In genomic region chr2:73174941-73175662, GRCh38 we compare ENCODE assay signal across 8 cellular contexts. TPM values are rescaled to one million over a fixed set of nuclear protein-coding genes. Genes with fewer than 3 reads are reported as not detected.
DNase-seq lines count a peak whose midpoint lies in the region; ATAC-seq and TF ChIP-seq lines count a peak whose summit lies in the region.

No MANE protein-coding gene starts in this region.

- no peaks in the 10 kb centered on the region for H3K36me3 ChIP-seq in thymus (ENCODE audit: control insufficient read depth, insufficient read depth)

- H3K27ac ChIP-seq in thymus (ENCODE audit: low read depth) = no peak overlapping the region

- no peaks in the 10 kb centered on the region for H3K9me3 Mint-ChIP-seq in activated T-cell treated with anti-CD3 and anti-CD28 coated beads, Interleukin-2, amount 50 U/mL, for 4 hours
- H3K9me3 Mint-ChIP-seq in mesothelial cell of epicardium = no peaks in the 10 kb centered on the region

- peaks cover 3% of the 10 kb centered on the region for H3K4me1 ChIP-seq in thymus (ENCODE audit: control insufficient read depth, insufficient read depth, low read length)

- 32% methylated on average over 25 of the region's 25 CpGs for WGBS in thymus

- H3K27me3 ChIP-seq in thymus (ENCODE audit: control insufficient read depth, insufficient read depth) = peaks cover 45% of the 10 kb centered on the region

- peaks cover 47% of the 10 kb centered on the region for H3K27me3 Mint-ChIP-seq in activated T-cell treated with anti-CD3 and anti-CD28 coated beads, Interleukin-2, amount 50 U/mL, for 4 hours (ENCODE audit: low read depth)
- peaks cover 79% of the 10 kb centered on the region for H3K27me3 Mint-ChIP-seq in mesothelial cell of epicardium (ENCODE audit: low read depth)

- H3K4me3 Mint-ChIP-seq in activated T-cell treated with anti-CD3 and anti-CD28 coated beads, Interleukin-2, amount 50 U/mL, for 4 hours = peak overlapping the region; percentile 37
- H3K4me3 Mint-ChIP-seq in mesothelial cell of epicardium = peak overlapping the region; percentile 47

- no peak for DNase-seq in activated T-cell treated with anti-CD3 and anti-CD28 coated beads, Interleukin-2, amount 50 U/mL, for 4 hours
- DNase-seq in activated T-cell treated with anti-CD3 and anti-CD28 coated beads, Interleukin-2, amount 50 U/mL, for 1 hour = no peak
- peak; percentile 2 for DNase-seq in choroid plexus epithelial cell (ENCODE audit: low read depth)
- DNase-seq in mesothelial cell of epicardium (ENCODE audit: low spot score in 2 of 2, unreplicated experiment in 2 of 2) = no peak
- DNase-seq in NCI-H345 treated with DMSO at 0.1 percent for 48 hours (lab: John Stamatoyannopoulos, UW; ENCODE audit: unreplicated experiment) = no peak

- peaks cover 21% of the 10 kb centered on the region for H3K4me1 Mint-ChIP-seq in activated T-cell treated with anti-CD3 and anti-CD28 coated beads, Interleukin-2, amount 50 U/mL, for 4 hours (ENCODE audit: low read depth)
- peaks cover 12% of the 10 kb centered on the region for H3K4me1 Mint-ChIP-seq in mesothelial cell of epicardium

- H3K4me3 ChIP-seq in choroid plexus epithelial cell (ENCODE audit: low read depth, low read length) = peak overlapping the region; percentile 43
- H3K4me3 ChIP-seq in thymus (ENCODE audit: low read length) = peak overlapping the region; percentile 39

- H3K27ac Mint-ChIP-seq in mesothelial cell of epicardium = no peak overlapping the region

- no peaks in the 10 kb centered on the region for H3K36me3 Mint-ChIP-seq in activated T-cell treated with anti-CD3 and anti-CD28 coated beads, Interleukin-2, amount 50 U/mL, for 4 hours (ENCODE audit: insufficient read depth)
- H3K36me3 Mint-ChIP-seq in mesothelial cell of epicardium = no peaks in the 10 kb centered on the region

- ATAC-seq in activated T-cell treated with anti-CD3 and anti-CD28 coated beads, Interleukin-2, amount 50 U/mL, for 4 hours = no peak
- ATAC-seq in HG02678 (IDR thresholded peaks at IDR 0.05; ENCODE audit: unreplicated experiment) = no peak
- ATAC-seq in HG02840 (IDR thresholded peaks at IDR 0.05; ENCODE audit: low FRiP score, unreplicated experiment) = no peak

- no peaks in the 10 kb centered on the region for H3K9me3 ChIP-seq in thymus (ENCODE audit: control insufficient read depth)

- TF ChIP-seq CTCF in choroid plexus epithelial cell (conservative IDR thresholded peaks at IDR 0.05; ENCODE audit: low read depth, low read length) (no peak), mesothelial cell of epicardium (IDR thresholded peaks at IDR 0.05; ENCODE audit: unreplicated experiment) (no peak)

RNA-seq across cellular contexts. Expression of gene NOTO, which starts 27.3 kb away (rescaled TPM):
- total RNA-seq in activated T-cell treated with anti-CD3 and anti-CD28 coated beads, Interleukin-2, amount 50 U/mL, for 4 hours = not detected
- total RNA-seq in mesothelial cell of epicardium = not detected in 3 replicates
- 0.02 TPM for polyA plus RNA-seq in thymus

RNA-seq across cellular contexts. Expression of gene SMYD5, which starts 38.9 kb away (rescaled TPM):
- total RNA-seq in activated T-cell treated with anti-CD3 and anti-CD28 coated beads, Interleukin-2, amount 50 U/mL, for 4 hours = 10 to 100 TPM; 70.8 to 78.4 (median 74.4) TPM
- 29.8 to 34.3 TPM (median 34.2 TPM) in 3 replicates for total RNA-seq in mesothelial cell of epicardium
- polyA plus RNA-seq in thymus = 14.5 TPM

RNA-seq across cellular contexts. Expression of gene PRADC1, which starts 57.9 kb away (rescaled TPM):
- total RNA-seq in activated T-cell treated with anti-CD3 and anti-CD28 coated beads, Interleukin-2, amount 50 U/mL, for 4 hours = 10 to 100 TPM; 29.5 to 32.3 (median 30.5) TPM
- total RNA-seq in mesothelial cell of epicardium = 5.9 to 6.9 TPM (median 6.6 TPM) in 3 replicates
- 15.4 TPM for polyA plus RNA-seq in thymus

RNA-seq across cellular contexts. Expression of gene CCT7, which starts 59.0 kb away (rescaled TPM):
- total RNA-seq in activated T-cell treated with anti-CD3 and anti-CD28 coated beads, Interleukin-2, amount 50 U/mL, for 4 hours = 1,000 to 10,000 TPM in 1 of 3 donors, 100 to 1,000 TPM in 2; 924 to 1,031 (median 969) TPM
- total RNA-seq in mesothelial cell of epicardium = 217 to 220 TPM (median 218 TPM) in 3 replicates
- 115 TPM for polyA plus RNA-seq in thymus
